2 cellular contexts compared by ENCODE assay signal in genomic region chr3:150540297-150540696, GRCh38.
TF ChIP-seq lines count a peak whose summit lies in the region.

No MANE protein-coding gene starts in this region.

TF ChIP-seq in Ishikawa, 13 proteins besides CTCF, POLR2A, EP300 and RAD21 (continued from another document):
- no peak for TF ChIP-seq YY1 (IDR thresholded peaks at IDR 0.05; ENCODE audit: low read depth)
- TF ChIP-seq ZBTB7A (IDR thresholded peaks at IDR 0.05; ENCODE audit: low read depth), result no peak
- TF ChIP-seq TAF1 (IDR thresholded peaks at IDR 0.05; ENCODE audit: low read depth), result no peak
- no peak for TF ChIP-seq REST (IDR thresholded peaks at IDR 0.05; ENCODE audit: low read depth)
- no peak for TF ChIP-seq USF1 (IDR thresholded peaks at IDR 0.05)

TF ChIP-seq in K562, 482 proteins besides CTCF, POLR2A, EP300 and RAD21 (continued from another document):
- TF ChIP-seq RBM25 (IDR thresholded peaks at IDR 0.05; ENCODE audit: low read depth, low read length, severe bottlenecking) (peak; percentile 43), SNAPC5 (CRISPR knock-in tag; IDR thresholded peaks at IDR 0.05) (no peak)
